ENCODE assay signal across 19 cellular contexts in the genomic region with DNA sequence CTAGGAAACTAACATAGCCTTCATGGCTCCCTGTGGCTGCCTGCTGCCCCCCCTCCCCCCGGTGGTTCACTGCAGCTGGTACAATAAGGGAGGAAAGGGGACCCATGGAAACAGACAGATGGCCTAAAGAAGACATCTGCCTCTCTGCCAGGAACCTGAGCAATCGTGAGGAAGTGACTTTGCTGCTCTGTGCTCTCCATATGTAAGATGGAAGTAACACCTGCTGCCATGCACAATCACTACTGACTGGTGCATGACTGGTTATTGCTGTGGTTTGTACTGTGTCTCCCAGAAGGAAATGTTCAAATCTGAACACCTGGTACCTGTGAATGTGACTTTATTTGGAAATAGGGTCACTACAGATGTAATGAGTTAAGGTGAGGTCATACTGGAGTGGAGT. TPM values are rescaled to one million over a fixed set of nuclear protein-coding genes. Genes with fewer than 3 reads are reported as not detected.
DNase-seq lines count a peak whose midpoint lies in the region; TF ChIP-seq lines count a peak whose summit lies in the region.
"Had no signal": no experiment of that assay in that cellular context is flagged by ENCODE, and none has a peak within 500 bp of the region (broad histone marks: within the 10 kb centered on the region; RNA-seq: fewer than 3 reads in every experiment).

No MANE protein-coding gene starts in this region.

- H3K4me3 ChIP-seq in H7 (ENCODE audit: insufficient read depth, low read depth, low read length) = no peak overlapping the region
- H3K4me3 ChIP-seq in epithelial cell of esophagus (ENCODE audit: low read length) = no peak overlapping the region
- H3K4me3 ChIP-seq: BLaER1 treated with 17β-estradiol and CSF1 and Interleukin-3, amounts not matched to agents 10 nM and 100 nM; heart right ventricle; MG63; spleen had no signal

- DNase-seq in NCI-H2029 (lab: John Stamatoyannopoulos, UW) = peak; percentile 73
- DNase-seq in NCI-H2029 treated with DMSO at 0.1 percent for 48 hours (lab: John Stamatoyannopoulos, UW) = no peak
- DNase-seq in H7 = peak; percentile 18
- DNase-seq in NCI-H510A (lab: John Stamatoyannopoulos, UW) = peak; percentile 64
- peak; percentile 19 for DNase-seq in epithelial cell of esophagus (ENCODE audit: low read depth)
- no peak for DNase-seq in AG08395 (ENCODE audit: low spot score)
- no peak for DNase-seq in globus pallidus (ENCODE audit: low spot score)
- DNase-seq in AG08396 (ENCODE audit: low spot score) = no peak
- DNase-seq: activated CD4-positive, alpha-beta T cell treated with anti-CD3 and anti-CD28 coated beads, Interleukin-2, amount 10 ng/mL, durations not matched to agents 7 days and 5 days; activated naive CD4-positive, alpha-beta T cell treated with Interleukin-2 at 50 U/mL for 16 hours; effector memory CD8-positive, alpha-beta T cell; heart right ventricle; immature natural killer cell; IMR-90; MG63; NCI-H2081 treated with DMSO at 0.1 percent for 48 hours; spleen had no signal

- H3K36me3 ChIP-seq in H7 (replicated peaks; ENCODE audit: control insufficient read depth, insufficient read depth, low read length) = no peaks in the 10 kb centered on the region
- H3K36me3 ChIP-seq: heart right ventricle, MG63, neutrophil, spleen had no signal

- H3K27me3 ChIP-seq in H7 (ENCODE audit: control insufficient read depth, insufficient read depth, low read length) = no peaks in the 10 kb centered on the region
- H3K27me3 ChIP-seq: heart right ventricle, MG63, neutrophil, spleen had no signal

- no peak for TF ChIP-seq CTCF in epithelial cell of esophagus (IDR thresholded peaks at IDR 0.05; ENCODE audit: insufficient read depth, low read depth, low read length, missing control alignments)

RNA-seq across cellular contexts. Expression of a gene that starts 43.6 kb away (rescaled TPM):
- total RNA-seq in H7 (2014; rRNA removed; shearing (Covaris generic)) = 38.1 and 59.3 TPM in 2 replicates

Comparison
In these comparisons a context has a peak if more than half of its experiments do, and no peak if none do; other contexts are left out.
1. DNase-seq: peak in NCI-H2029 (single experiment), H7 (single experiment), NCI-H510A (single experiment) and epithelial cell of esophagus (single experiment); none in NCI-H2029 treated with DMSO at 0.1 percent for 48 hours (single experiment), AG08395 (single experiment), globus pallidus (single experiment) and AG08396 (single experiment).